10 cellular contexts compared by ENCODE assay signal in the genomic region with DNA sequence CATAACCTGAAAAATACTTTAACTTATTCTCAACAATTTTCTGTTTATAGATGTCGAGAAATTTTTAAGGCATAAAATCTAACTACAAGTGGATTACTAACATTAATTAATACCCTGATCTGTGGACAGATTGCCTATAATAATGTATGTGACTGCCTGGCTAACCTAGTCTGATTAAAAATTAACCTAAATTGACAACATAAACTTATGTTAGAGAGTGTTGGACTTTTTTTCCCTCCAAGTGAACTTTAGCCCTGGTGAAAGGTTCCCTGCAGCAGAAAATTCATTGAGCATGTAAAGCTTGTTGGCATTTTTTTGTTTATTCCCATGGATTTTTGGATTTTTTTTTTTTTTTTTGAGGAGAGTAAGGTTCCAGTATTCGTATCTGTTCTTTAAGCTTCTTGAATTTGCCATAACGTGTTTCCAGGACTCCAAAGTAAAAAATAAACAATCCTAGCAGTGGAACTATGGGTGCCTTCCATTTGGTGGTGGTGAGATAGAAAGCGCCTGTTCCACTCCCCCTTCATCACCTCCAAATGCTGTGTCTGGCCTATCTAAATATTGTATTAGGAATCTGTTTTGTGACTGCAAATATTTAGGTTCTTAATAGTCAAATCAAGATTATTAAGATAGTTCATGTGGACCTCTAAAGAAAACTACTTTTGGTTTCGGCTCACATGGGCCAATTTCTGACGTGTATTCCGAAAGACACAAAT. TPM values are rescaled to one million over a fixed set of nuclear protein-coding genes. Genes with fewer than 3 reads are reported as not detected.
DNase-seq lines count a peak whose midpoint lies in the region; ATAC-seq and TF ChIP-seq lines count a peak whose summit lies in the region.
"Had no signal": no experiment of that assay in that cellular context is flagged by ENCODE, and none has a peak within 500 bp of the region (broad histone marks: within the 10 kb centered on the region; RNA-seq: fewer than 3 reads in every experiment).

No MANE protein-coding gene starts in this region.

- H3K4me3 Mint-ChIP-seq in neural crest cell, result peak overlapping the region; percentile 74

- H3K36me3 Mint-ChIP-seq in neural crest cell (ENCODE audit: low read depth), result peaks cover 6% of the 10 kb centered on the region

- H3K9ac ChIP-seq in BLaER1, result no peak overlapping the region
- H3K9ac ChIP-seq in NT2/D1 (ENCODE audit: insufficient read length, low read depth), result peak overlapping the region; percentile 42

- H4K20me1 ChIP-seq in BLaER1, result no peaks in the 10 kb centered on the region

- H3K36me3 ChIP-seq in BLaER1 (peaks cover 24% of the 10 kb centered on the region), NT2/D1 (ENCODE audit: insufficient read depth, insufficient read length, low read length) (peaks cover 42% of the 10 kb centered on the region)

- H3K4me3 ChIP-seq in BLaER1 (no peak overlapping the region), NT2/D1 (ENCODE audit: insufficient read length, low read depth) (peak overlapping the region; percentile 8)

- no peak for TF ChIP-seq CTCF in neural crest cell (conservative IDR thresholded peaks at IDR 0.05)

- no peak overlapping the region for H3K27ac Mint-ChIP-seq in neural crest cell (ENCODE audit: unreplicated experiment)

- H3K4me1 ChIP-seq in BLaER1, result peaks cover 27% of the 10 kb centered on the region
- no peaks in the 10 kb centered on the region for H3K4me1 ChIP-seq in NT2/D1 (ENCODE audit: insufficient read depth, insufficient read length)

- no peak for DNase-seq in NT2/D1 (ENCODE audit: low read depth, low spot score)
- DNase-seq in epithelial cell of prostate (ENCODE audit: low read depth, low spot score), result no peak
- no peak for DNase-seq in neural crest cell (ENCODE audit: low read depth, low spot score)
- no peak for DNase-seq in kidney tubule cell (ENCODE audit: low spot score)
- no peak for DNase-seq in islet precursor cell
- no peak for DNase-seq in ureter (ENCODE audit: low spot score)
- DNase-seq: NCI-H1105; stimulated activated CD4-positive, alpha-beta T cell treated with anti-CD3 and anti-CD28 coated beads, Interleukin-12 subunit alpha, Interleukin-12 subunit beta, amount 100 ng/mL, for 4 hours had no signal

- H3K27me3 Mint-ChIP-seq in neural crest cell (ENCODE audit: low read depth), result no peaks in the 10 kb centered on the region

- no peaks in the 10 kb centered on the region for H3K9me3 Mint-ChIP-seq in neural crest cell

- no peak for ATAC-seq in HG02571 (IDR thresholded peaks at IDR 0.05; ENCODE audit: unreplicated experiment)

- H3K27me3 ChIP-seq in BLaER1, result no peaks in the 10 kb centered on the region
- no peaks in the 10 kb centered on the region for H3K27me3 ChIP-seq in NT2/D1 (ENCODE audit: insufficient read depth, insufficient read length)

- H3K4me2 ChIP-seq in BLaER1, result peak overlapping the region; percentile 62

- no peak overlapping the region for H3K27ac ChIP-seq in BLaER1
- H3K27ac ChIP-seq in epithelial cell of prostate, result peak overlapping the region; percentile 84

- H3K9me3 ChIP-seq in BLaER1 (no peaks in the 10 kb centered on the region), NT2/D1 (ENCODE audit: insufficient read depth, low read length) (no peaks in the 10 kb centered on the region)

- H3K4me1 Mint-ChIP-seq in neural crest cell, result peaks cover 41% of the 10 kb centered on the region

RNA-seq across cellular contexts. Expression of a gene that starts 36.1 kb away (rescaled TPM):
- total RNA-seq in neural crest cell (70.2 and 74.2 TPM in 2 replicates), ureter (133 TPM)

RNA-seq across cellular contexts. Expression of a gene that starts 43.9 kb away (rescaled TPM):
- total RNA-seq in neural crest cell (not detected in 2 replicates), ureter (not detected)

RNA-seq across cellular contexts. Expression of a gene that starts 50.9 kb away (rescaled TPM):
- total RNA-seq in neural crest cell (not detected in 2 replicates), ureter (not detected)
